In genomic region chr12:86675197-86675596, GRCh38 we compare ENCODE assay signal across 14 cellular contexts.
DNase-seq lines count a peak whose midpoint lies in the region; ATAC-seq and TF ChIP-seq lines count a peak whose summit lies in the region.
"Had no signal": no experiment of that assay in that cellular context is flagged by ENCODE, and none has a peak within 500 bp of the region (broad histone marks: within the 10 kb centered on the region; RNA-seq: fewer than 3 reads in every experiment).

No MANE protein-coding gene starts in this region.

- no peak for DNase-seq in mammary epithelial cell
- no peak for DNase-seq in breast epithelium (ENCODE audit: low spot score in 2 of 2)
- no peak for DNase-seq in ureter (ENCODE audit: low spot score)
- DNase-seq in NK-92 (lab: John Stamatoyannopoulos, UW; ENCODE audit: unreplicated experiment): no peak
- DNase-seq in activated naive CD8-positive, alpha-beta T cell treated with anti-CD3 and anti-CD28 coated beads for 36 hours: no peak
- no peak for DNase-seq in CD8-positive, alpha-beta T cell
- DNase-seq: Caco-2; CD8-positive, alpha-beta memory T cell; DND-41; GDM1 had no signal

- no peak for TF ChIP-seq CTCF in mammary epithelial cell (conservative IDR thresholded peaks at IDR 0.05 in 1 of 2, IDR thresholded peaks at IDR 0.05 in 1 of 2; ENCODE audit: extremely low read depth in 1 of 2, insufficient read depth in 1 of 2, low read depth in 1 of 2, low read length in 2 of 2)
- TF ChIP-seq CTCF in breast epithelium (IDR thresholded peaks at IDR 0.05): no peak
- TF ChIP-seq CTCF in OCI-LY3 (IDR thresholded peaks at IDR 0.05; ENCODE audit: low read depth, low read length): no peak
- TF ChIP-seq CTCF in neural cell (IDR thresholded peaks at IDR 0.05; ENCODE audit: poor library complexity, severe bottlenecking): no peak
- no peak for TF ChIP-seq CTCF in CD8-positive, alpha-beta T cell (IDR thresholded peaks at IDR 0.05)

- H3K4me3 ChIP-seq in mammary epithelial cell (replicated peaks in 1 of 3; ENCODE audit: insufficient read depth in 1 of 3, low read depth in 2 of 3, low read length in 3 of 3) (no peak overlapping the region), breast epithelium (no peak overlapping the region), OCI-LY3 (ENCODE audit: low read length) (no peak overlapping the region), neural cell (ENCODE audit: low read length) (no peak overlapping the region)
- H3K4me3 ChIP-seq in CD8-positive, alpha-beta T cell (ENCODE audit: low read depth, low read length): no peak overlapping the region

- no peaks in the 10 kb centered on the region for H3K27me3 ChIP-seq in mammary epithelial cell (ENCODE audit: insufficient read depth, low read length)
- H3K27me3 ChIP-seq in breast epithelium: no peaks in the 10 kb centered on the region
- H3K27me3 ChIP-seq in OCI-LY3 (ENCODE audit: low read depth, low read length): no peaks in the 10 kb centered on the region
- H3K27me3 ChIP-seq in neural cell (ENCODE audit: insufficient read depth, low read depth, low read length): no peaks in the 10 kb centered on the region
- H3K27me3 ChIP-seq in CD8-positive, alpha-beta T cell (ENCODE audit: insufficient read depth, low read length): no peaks in the 10 kb centered on the region

- no peak overlapping the region for H3K4me3 Mint-ChIP-seq in activated naive CD8-positive, alpha-beta T cell treated with anti-CD3 and anti-CD28 coated beads for 36 hours
- H3K4me3 Mint-ChIP-seq in CD8-positive, alpha-beta T cell: no peak overlapping the region
- H3K4me3 Mint-ChIP-seq: CD14-positive monocyte; CD8-positive, alpha-beta memory T cell had no signal

- no peaks in the 10 kb centered on the region for H3K9me2 ChIP-seq in neural cell (ENCODE audit: insufficient read depth, low read length)

- H4K20me1 ChIP-seq in mammary epithelial cell (ENCODE audit: insufficient read depth, low read length) (no peaks in the 10 kb centered on the region), OCI-LY3 (ENCODE audit: insufficient read depth, low read length) (no peaks in the 10 kb centered on the region), neural cell (ENCODE audit: insufficient read depth) (no peaks in the 10 kb centered on the region)

- TF ChIP-seq RAD21 in neural cell (conservative IDR thresholded peaks at IDR 0.05): no peak

- BruUV-seq in mammary epithelial cell (replicated peaks; lab: Mats Ljungman, UMichigan): no TSS peak

- no peak overlapping the region for H3K9ac ChIP-seq in mammary epithelial cell (ENCODE audit: insufficient read depth, low read length)
- H3K9ac ChIP-seq in OCI-LY3 (ENCODE audit: low read length): no peak overlapping the region
- no peak overlapping the region for H3K9ac ChIP-seq in neural cell (ENCODE audit: low read length)

- no peaks in the 10 kb centered on the region for H3K27me3 Mint-ChIP-seq in activated naive CD8-positive, alpha-beta T cell treated with anti-CD3 and anti-CD28 coated beads for 36 hours
- no peaks in the 10 kb centered on the region for H3K27me3 Mint-ChIP-seq in CD8-positive, alpha-beta T cell (ENCODE audit: low read depth)

- H3K9me3 Mint-ChIP-seq in activated naive CD8-positive, alpha-beta T cell treated with anti-CD3 and anti-CD28 coated beads for 36 hours: peaks cover 9% of the 10 kb centered on the region
- H3K9me3 Mint-ChIP-seq in CD8-positive, alpha-beta T cell: peaks cover 11% of the 10 kb centered on the region
- H3K9me3 Mint-ChIP-seq: CD14-positive monocyte had no signal

- H3K9me3 ChIP-seq in mammary epithelial cell (replicated peaks; ENCODE audit: insufficient read depth, low read length) (no peaks in the 10 kb centered on the region), breast epithelium (no peaks in the 10 kb centered on the region), OCI-LY3 (ENCODE audit: insufficient read depth, low read length) (no peaks in the 10 kb centered on the region), neural cell (ENCODE audit: low read length) (peaks cover 4% of the 10 kb centered on the region)
- no peaks in the 10 kb centered on the region for H3K9me3 ChIP-seq in CD8-positive, alpha-beta T cell (ENCODE audit: low read length)
- H3K9me3 ChIP-seq: Caco-2 had no signal

- intact Hi-C loops in mammary epithelial cell (cut with micrococcal nuclease) (no loop called here), breast epithelium (cut with DNase I; ENCODE audit: low total_unique reads) (no loop called here)
- intact Hi-C loops in CD8-positive, alpha-beta T cell (cut with DNase I, micrococcal nuclease): no loop called here

- CTCF ChIA-PET in mammary epithelial cell (lab: Charles Lee; ENCODE audit: low non-redundant PET): no interaction called here
- CTCF ChIA-PET in CD8-positive, alpha-beta T cell (lab: Charles Lee): no interaction called here

- H3K79me2 ChIP-seq in mammary epithelial cell (ENCODE audit: insufficient read depth, low read length) (no peaks in the 10 kb centered on the region), OCI-LY3 (ENCODE audit: low read length) (no peaks in the 10 kb centered on the region), neural cell (replicated peaks; ENCODE audit: insufficient read depth, low read length) (no peaks in the 10 kb centered on the region)

- H3K4me1 ChIP-seq in mammary epithelial cell (ENCODE audit: insufficient read depth, low read length) (no peaks in the 10 kb centered on the region), breast epithelium (no peaks in the 10 kb centered on the region), OCI-LY3 (ENCODE audit: low read length) (no peaks in the 10 kb centered on the region)
- H3K4me1 ChIP-seq in CD8-positive, alpha-beta T cell (ENCODE audit: insufficient read depth, low read length): no peaks in the 10 kb centered on the region
- H3K4me1 ChIP-seq: Caco-2 had no signal

- H2AFZ ChIP-seq in mammary epithelial cell (ENCODE audit: low read depth, low read length): peak overlapping the region; percentile 58
- H2AFZ ChIP-seq in OCI-LY3 (ENCODE audit: low read depth, low read length): peak overlapping the region; percentile 21; the same call in 1 of the 2 replicates
- H2AFZ ChIP-seq in neural cell (ENCODE audit: low read depth, low read length): no peak overlapping the region

- no peak for TF ChIP-seq POLR2A in breast epithelium (IDR thresholded peaks at IDR 0.05)

- TF ChIP-seq EP300 in neural cell (conservative IDR thresholded peaks at IDR 0.05; ENCODE audit: poor library complexity, severe bottlenecking): peak; percentile 94

- POLR2A ChIA-PET in CD8-positive, alpha-beta T cell (lab: Charles Lee): no interaction called here

- H3K27ac Mint-ChIP-seq in activated naive CD8-positive, alpha-beta T cell treated with anti-CD3 and anti-CD28 coated beads for 36 hours: no peak overlapping the region
- H3K27ac Mint-ChIP-seq in CD8-positive, alpha-beta T cell: no peak overlapping the region
- H3K27ac Mint-ChIP-seq: CD14-positive monocyte; CD8-positive, alpha-beta memory T cell had no signal

- H3K36me3 ChIP-seq in mammary epithelial cell (ENCODE audit: insufficient read depth, low read length) (no peaks in the 10 kb centered on the region), breast epithelium (no peaks in the 10 kb centered on the region), OCI-LY3 (replicated peaks; ENCODE audit: low read depth, low read length) (no peaks in the 10 kb centered on the region), neural cell (ENCODE audit: insufficient read depth, low read length) (no peaks in the 10 kb centered on the region)
- no peaks in the 10 kb centered on the region for H3K36me3 ChIP-seq in CD8-positive, alpha-beta T cell (ENCODE audit: insufficient read depth, low read length)

- no peak for ATAC-seq in CD8-positive, alpha-beta T cell
- ATAC-seq: HCT116 had no signal

- no peaks in the 10 kb centered on the region for H3K36me3 Mint-ChIP-seq in activated naive CD8-positive, alpha-beta T cell treated with anti-CD3 and anti-CD28 coated beads for 36 hours
- no peaks in the 10 kb centered on the region for H3K36me3 Mint-ChIP-seq in CD8-positive, alpha-beta T cell
- H3K36me3 Mint-ChIP-seq: CD14-positive monocyte; CD8-positive, alpha-beta memory T cell had no signal

- dilution Hi-C loops in mammary epithelial cell (cut with HindIII; ENCODE audit: low sequenced_read_pairs): no loop called here

- no peaks in the 10 kb centered on the region for H3K4me1 Mint-ChIP-seq in activated naive CD8-positive, alpha-beta T cell treated with anti-CD3 and anti-CD28 coated beads for 36 hours
- H3K4me1 Mint-ChIP-seq in CD8-positive, alpha-beta T cell (ENCODE audit: low read depth): no peaks in the 10 kb centered on the region
- H3K4me1 Mint-ChIP-seq: CD14-positive monocyte; CD8-positive, alpha-beta memory T cell had no signal

- no peaks in the 10 kb centered on the region for H3F3A ChIP-seq in neural cell (ENCODE audit: insufficient read depth, low read length, poor library complexity, severe bottlenecking)

- H3K4me2 ChIP-seq in mammary epithelial cell (ENCODE audit: insufficient read depth, low read depth, low read length) (no peak overlapping the region), OCI-LY3 (ENCODE audit: low read length) (no peak overlapping the region), neural cell (ENCODE audit: low read length) (peak overlapping the region; percentile 42)

- no peak overlapping the region for H3K27ac ChIP-seq in mammary epithelial cell (ENCODE audit: insufficient read depth, low read depth, low read length)
- no peak overlapping the region for H3K27ac ChIP-seq in breast epithelium
- H3K27ac ChIP-seq in OCI-LY3 (ENCODE audit: low read length): no peak overlapping the region
- peak overlapping the region; percentile 63 for H3K27ac ChIP-seq in neural cell (ENCODE audit: low read length)
- H3K27ac ChIP-seq in CD8-positive, alpha-beta T cell (ENCODE audit: low read depth, low read length): no peak overlapping the region

- 43% methylated on average over 3 of the region's 3 CpGs for WGBS in mammary epithelial cell (ENCODE audit: low coverage, missing lambda C conversion rate)

- in situ Hi-C loops in mammary epithelial cell (cut with MboI; ENCODE audit: low sequenced_read_pairs in 2 of 2): no loop called here
